In the genomic region with DNA sequence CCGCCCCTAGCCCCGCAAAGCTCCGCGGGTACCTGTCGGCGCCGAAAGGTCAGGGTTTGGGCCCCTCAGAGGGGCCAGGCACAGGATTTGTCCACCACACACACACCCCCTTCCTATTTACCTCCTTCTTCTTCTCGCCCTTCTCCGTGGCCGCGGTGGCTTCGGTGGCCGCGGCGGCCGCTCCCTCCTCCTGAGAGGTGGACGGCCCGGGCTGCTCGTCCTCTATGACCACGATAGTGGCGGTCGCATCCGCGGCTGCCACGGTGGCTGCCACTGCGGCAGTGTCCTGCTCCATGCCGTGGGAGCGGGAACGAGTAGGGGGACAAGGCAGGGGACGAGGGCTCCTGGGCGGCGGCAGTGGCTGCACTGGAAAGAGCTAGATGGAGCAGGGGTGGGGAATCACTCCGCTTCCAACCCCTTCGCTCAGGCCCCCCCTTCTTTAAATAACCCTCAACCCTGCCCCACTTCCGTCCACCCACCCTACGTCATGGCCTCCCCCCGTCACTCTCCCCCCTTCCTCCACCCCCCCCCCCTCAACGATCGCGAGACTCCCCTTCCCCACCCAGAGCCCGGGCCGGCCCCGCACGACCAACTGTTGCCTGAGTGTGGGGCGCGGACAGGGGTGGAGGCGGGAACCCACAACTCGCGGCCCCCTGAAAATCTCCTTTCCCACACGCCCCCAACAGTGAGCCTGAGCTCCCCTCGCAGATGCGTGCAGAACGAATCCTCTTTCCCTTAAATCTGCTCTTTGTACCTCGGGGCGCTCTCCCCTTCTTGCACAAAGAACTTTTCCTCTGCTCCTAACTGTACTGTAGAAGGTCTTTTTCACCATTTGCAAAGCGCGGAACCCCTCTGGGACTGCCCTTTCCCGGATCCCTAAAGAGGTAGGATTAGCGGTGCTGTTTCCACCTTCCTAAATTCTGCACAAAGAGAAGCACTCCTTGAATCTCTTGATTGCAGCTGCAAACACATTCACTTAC, we compare ENCODE assay signal across 8 cellular contexts. TPM values are rescaled to one million over a fixed set of nuclear protein-coding genes. Genes with fewer than 3 reads are reported as not detected.
DNase-seq lines count a peak whose midpoint lies in the region; ATAC-seq, FAIRE-seq and TF ChIP-seq lines count a peak whose summit lies in the region.

A gene with protein sequence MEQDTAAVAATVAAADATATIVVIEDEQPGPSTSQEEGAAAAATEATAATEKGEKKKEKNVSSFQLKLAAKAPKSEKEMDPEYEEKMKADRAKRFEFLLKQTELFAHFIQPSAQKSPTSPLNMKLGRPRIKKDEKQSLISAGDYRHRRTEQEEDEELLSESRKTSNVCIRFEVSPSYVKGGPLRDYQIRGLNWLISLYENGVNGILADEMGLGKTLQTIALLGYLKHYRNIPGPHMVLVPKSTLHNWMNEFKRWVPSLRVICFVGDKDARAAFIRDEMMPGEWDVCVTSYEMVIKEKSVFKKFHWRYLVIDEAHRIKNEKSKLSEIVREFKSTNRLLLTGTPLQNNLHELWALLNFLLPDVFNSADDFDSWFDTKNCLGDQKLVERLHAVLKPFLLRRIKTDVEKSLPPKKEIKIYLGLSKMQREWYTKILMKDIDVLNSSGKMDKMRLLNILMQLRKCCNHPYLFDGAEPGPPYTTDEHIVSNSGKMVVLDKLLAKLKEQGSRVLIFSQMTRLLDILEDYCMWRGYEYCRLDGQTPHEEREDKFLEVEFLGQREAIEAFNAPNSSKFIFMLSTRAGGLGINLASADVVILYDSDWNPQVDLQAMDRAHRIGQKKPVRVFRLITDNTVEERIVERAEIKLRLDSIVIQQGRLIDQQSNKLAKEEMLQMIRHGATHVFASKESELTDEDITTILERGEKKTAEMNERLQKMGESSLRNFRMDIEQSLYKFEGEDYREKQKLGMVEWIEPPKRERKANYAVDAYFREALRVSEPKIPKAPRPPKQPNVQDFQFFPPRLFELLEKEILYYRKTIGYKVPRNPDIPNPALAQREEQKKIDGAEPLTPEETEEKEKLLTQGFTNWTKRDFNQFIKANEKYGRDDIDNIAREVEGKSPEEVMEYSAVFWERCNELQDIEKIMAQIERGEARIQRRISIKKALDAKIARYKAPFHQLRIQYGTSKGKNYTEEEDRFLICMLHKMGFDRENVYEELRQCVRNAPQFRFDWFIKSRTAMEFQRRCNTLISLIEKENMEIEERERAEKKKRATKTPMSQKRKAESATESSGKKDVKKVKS (minus strand): TSS at position 415 of the 980 bp plus-strand sequence. CDS start 120 bp downstream, at position 295.

- peaks cover 0 to 15% of the 10 kb centered on the region in 2 donors for H3K27me3 Mint-ChIP-seq in effector memory CD8-positive, alpha-beta T cell

- peak; percentile 94 to 96 for TF ChIP-seq POLR2A in HepG2 (IDR thresholded peaks at IDR 0.05; ENCODE audit: insufficient read depth in 1 of 2, low read depth in 2 of 2, low read length in 2 of 2)

- H3K36me3 ChIP-seq in A673 (ENCODE audit: insufficient read depth, low read length, poor library complexity, severe bottlenecking) (no peaks in the 10 kb centered on the region), SK-N-MC (ENCODE audit: insufficient read depth, low read length) (no peaks in the 10 kb centered on the region), HepG2 (replicated peaks in 1 of 2; ENCODE audit: control insufficient read depth in 1 of 2, insufficient read depth in 2 of 2, low read length in 2 of 2) (no peaks in the 10 kb centered on the region)

- POLR2A ChIA-PET in A673 (lab: Charles Lee; ENCODE audit: low non-redundant PET) (no interaction called here), HepG2 (lab: Yijun Ruan, JAX) (interaction anchor here (0.6 to 1.4 kb wide), 9 partner anchors 9 to 32 kb away, joined by 3 to 5 read pairs (median 4); a partner anchor contains a TSS)

- no peak for ATAC-seq in effector memory CD8-positive, alpha-beta T cell (replicated peaks)
- ATAC-seq in HepG2: peak; percentile 70
- no peak for ATAC-seq in stimulated activated naive CD8-positive, alpha-beta T cell treated with anti-CD3 and anti-CD28 coated beads, Interleukin-15, Interleukin-2, amounts not matched to agents 100 U/mL and 50 U/mL, for 24 hours
- no peak for ATAC-seq in HG03097 (IDR thresholded peaks at IDR 0.05; ENCODE audit: low FRiP score, unreplicated experiment)

- H3K4me3 Mint-ChIP-seq in effector memory CD8-positive, alpha-beta T cell: peak within 1 kb of the TSS; percentile 83 to 85

- TF ChIP-seq EP300 in HepG2 (IDR thresholded peaks at IDR 0.05; ENCODE audit: low read depth in 2 of 2, low read length in 2 of 2): no peak
- TF ChIP-seq EP300 in HepG2 (CRISPR knock-in tag; IDR thresholded peaks at IDR 0.05; ENCODE audit: borderline replicate concordance): no peak

- H3K9ac ChIP-seq in SK-N-MC (ENCODE audit: insufficient read length): peak within 1 kb of the TSS; percentile 37
- H3K9ac ChIP-seq in HepG2 (ENCODE audit: insufficient read depth, low read depth, low read length): peak within 1 kb of the TSS; percentile 97

- H3K4me1 ChIP-seq in A673 (ENCODE audit: insufficient read depth, low read length, poor library complexity, severe bottlenecking) (peaks cover 5% of the 10 kb centered on the region), HepG2 (ENCODE audit: insufficient read depth, low read length) (peaks cover 44% of the 10 kb centered on the region)

- FAIRE-seq in HepG2 (lab: Jason Lieb, UNC): no peak

- H2AFZ ChIP-seq in HepG2 (ENCODE audit: low read length): peak within 1 kb of the TSS; percentile 27

- H3K9me3 Mint-ChIP-seq in effector memory CD8-positive, alpha-beta T cell: no peaks in the 10 kb centered on the region

- WGBS in HepG2 (ENCODE audit: low lambda C conversion rate): under 1% methylated on average over 22 of the region's 59 CpGs

- H3K4me3 ChIP-seq in A673 (ENCODE audit: low read depth, low read length, poor library complexity, severe bottlenecking) (peak within 1 kb of the TSS; percentile 73), SK-N-MC (peak within 1 kb of the TSS; percentile 67), HepG2 (replicated peaks in 1 of 3; ENCODE audit: insufficient read depth in 1 of 3, low read depth in 2 of 3, low read length in 3 of 3) (peak within 1 kb of the TSS; percentile 76 to 94 (median 81))

- peaks cover 5 to 9% of the 10 kb centered on the region in 2 donors for H3K4me1 Mint-ChIP-seq in effector memory CD8-positive, alpha-beta T cell (ENCODE audit: low read depth in 2 of 2)

- H3K27ac ChIP-seq in A673 (ENCODE audit: low read depth, low read length, poor library complexity, severe bottlenecking): peak within 1 kb of the TSS; percentile 87
- peak within 1 kb of the TSS; percentile 46; the same call in 1 of the 2 replicates for H3K27ac ChIP-seq in SK-N-MC
- peak within 1 kb of the TSS; percentile 99 for H3K27ac ChIP-seq in HepG2 (ENCODE audit: extremely low read length, insufficient read depth, low read length)

- peaks cover 36% of the 10 kb centered on the region for H3K79me2 ChIP-seq in HepG2 (ENCODE audit: insufficient read depth, low read length)

- CTCF ChIA-PET in A673 (lab: Charles Lee) (no interaction called here), HepG2 (lab: Yijun Ruan, JAX; ENCODE audit: low intra/inter-chr PET ratio, low total read pairs) (no interaction called here)

- DNase-seq in A673 (ENCODE audit: low spot score): peak; percentile 63
- peak; percentile 4 for DNase-seq in GOT3 (lab: John Stamatoyannopoulos, UW)
- no peak for DNase-seq in SK-N-MC (ENCODE audit: low read depth, low spot score)
- no peak for DNase-seq in effector memory CD8-positive, alpha-beta T cell
- DNase-seq in HepG2 (ENCODE audit: low spot score): peak; percentile 65
- DNase-seq in stimulated activated naive CD8-positive, alpha-beta T cell treated with anti-CD3 and anti-CD28 coated beads, Interleukin-15, Interleukin-2, amounts not matched to agents 100 U/mL and 50 U/mL, for 24 hours: peak; percentile 2
- no peak for DNase-seq in NK-92 treated with Interleukin-12 subunit alpha and Interleukin-12 subunit beta, amount 100 ng/mL, for 24 hours (lab: John Stamatoyannopoulos, UW)

- H3K27me3 ChIP-seq in A673 (replicated peaks; ENCODE audit: insufficient read depth, low read depth, low read length, poor library complexity) (no peaks in the 10 kb centered on the region), HepG2 (ENCODE audit: control insufficient read depth in 1 of 2, insufficient read depth in 2 of 2, low read length in 2 of 2) (no peaks in the 10 kb centered on the region; a peak in 1 of 5 replicates)

- peak; percentile 35 for TF ChIP-seq RAD21 in HepG2 (CRISPR knock-in tag; IDR thresholded peaks at IDR 0.05)

- intact Hi-C loops in A673 (cut with micrococcal nuclease; ENCODE audit: unreplicated experiment) (no loop called here), HepG2 (cut with micrococcal nuclease; ENCODE audit: unreplicated experiment) (loop anchor here (2.0 to 5.0 kb wide), 2 partner anchors 17 to 64 kb away; a partner anchor contains a TSS)

- H3K9me3 ChIP-seq in A673 (ENCODE audit: low read depth, low read length, poor library complexity, severe bottlenecking) (no peaks in the 10 kb centered on the region), SK-N-MC (ENCODE audit: low read depth, low read length) (no peaks in the 10 kb centered on the region), HepG2 (ENCODE audit: low read length) (no peaks in the 10 kb centered on the region)

- peak within 1 kb of the TSS; percentile 74 for H3K4me2 ChIP-seq in HepG2 (ENCODE audit: low read depth, low read length)

- BruUV-seq in A673 (replicated peaks; lab: Mats Ljungman, UMichigan): no TSS peak
- BruUV-seq in HepG2 (replicated peaks; lab: Mats Ljungman, UMichigan): TSS peak; percentile 97

- in situ Hi-C loops in HepG2 (cut with HindIII; ENCODE audit: extremely low pct_ligation_motif_present, low pct_unique_long_range_greater_than_20kb): no loop called here

- H3K27ac Mint-ChIP-seq in effector memory CD8-positive, alpha-beta T cell: peak within 1 kb of the TSS in 1 of 2 donors; percentile 80

- TF ChIP-seq CTCF in A673 (conservative IDR thresholded peaks at IDR 0.05; ENCODE audit: low read depth, low read length) (no peak), HepG2 (CRISPR knock-in tag; IDR thresholded peaks at IDR 0.05) (no peak)

- H3K36me3 Mint-ChIP-seq in effector memory CD8-positive, alpha-beta T cell (ENCODE audit: insufficient read depth): no peaks in the 10 kb centered on the region

- peaks cover 32% of the 10 kb centered on the region for H4K20me1 ChIP-seq in HepG2 (ENCODE audit: insufficient read depth, low read length)

RNA-seq across cellular contexts. Expression of the gene that starts here (rescaled TPM):
- 56.9 and 61.2 TPM in 2 replicates for total RNA-seq in A673 (2021)
- total RNA-seq in HepG2 (2016; rRNA removed; fragmentation: Illumina TruSeq; extraction: Trizol): 145 and 248 TPM in 2 replicates
- total RNA-seq in HepG2 (2016; cell fraction: cytosol; rRNA removed; fragmentation: Illumina TruSeq; extraction: Trizol; ENCODE audit: low read depth): 12.6 and 15.0 TPM in 2 replicates
- 144 and 233 TPM in 2 replicates for total RNA-seq in HepG2 (2016; cell fraction: insoluble cytoplasmic fraction; rRNA removed; fragmentation: Illumina TruSeq; extraction: Trizol)
- total RNA-seq in HepG2 (2016; cell fraction: membrane; rRNA removed; fragmentation: Illumina TruSeq; extraction: Trizol): 21.4 and 25.9 TPM in 2 replicates
- total RNA-seq in HepG2 (2016; cell fraction: nucleus; rRNA removed; fragmentation: Illumina TruSeq; extraction: Trizol): 136 and 140 TPM in 2 replicates
- 78.9 and 97.7 TPM in 2 replicates for polyA plus RNA-seq in HepG2 (2011; rRNA removed)
- 33.7 and 57.7 TPM in 2 replicates for polyA plus RNA-seq in HepG2 (2011; cell fraction: cytosol; rRNA removed)
- 30.7 and 44.2 TPM in 2 replicates for polyA plus RNA-seq in HepG2 (2011; cell fraction: nucleus; rRNA removed)
- 138 and 188 TPM in 2 replicates for polyA plus RNA-seq in HepG2 (2012)
- 3.1 and 3.5 TPM in 2 replicates for polyA plus RNA-seq in HepG2 (2016; cell fraction: cytosol; fragmentation: Illumina TruSeq; extraction: Trizol; ENCODE audit: low read depth)
- 192 and 195 TPM in 2 replicates for polyA plus RNA-seq in HepG2 (2016; cell fraction: insoluble cytoplasmic fraction; fragmentation: Illumina TruSeq; extraction: Trizol; ENCODE audit: low read depth)
- polyA plus RNA-seq in HepG2 (2016; cell fraction: membrane; fragmentation: Illumina TruSeq; extraction: Trizol; ENCODE audit: low read depth): 6.0 and 8.5 TPM in 2 replicates
- 99.2 and 99.4 TPM in 2 replicates for polyA plus RNA-seq in HepG2 (2016; cell fraction: nucleus; fragmentation: Illumina TruSeq; extraction: Trizol; ENCODE audit: insufficient read depth, low read depth)
- 0.23 and 33.5 TPM in 2 replicates for polyA minus RNA-seq in HepG2 (2011; rRNA and poly(A)+ RNA removed; ENCODE audit: low replicate concordance)
- 84.1 and 98.3 TPM in 2 replicates for polyA minus RNA-seq in HepG2 (2011; cell fraction: cytosol; rRNA and poly(A)+ RNA removed)
- polyA minus RNA-seq in HepG2 (2011; cell fraction: nucleus; rRNA and poly(A)+ RNA removed): 189 and 221 TPM in 2 replicates

Comparison
In these comparisons a context has a peak if more than half of its experiments do, and no peak if none do; other contexts are left out.
1. DNase-seq: peak in A673 (single experiment), GOT3 (single experiment), HepG2 (single experiment) and stimulated activated naive CD8-positive, alpha-beta T cell treated with anti-CD3 and anti-CD28 coated beads, Interleukin-15, Interleukin-2, amounts not matched to agents 100 U/mL and 50 U/mL, for 24 hours (single experiment); none in SK-N-MC (single experiment), effector memory CD8-positive, alpha-beta T cell (0 of 3) and NK-92 treated with Interleukin-12 subunit alpha and Interleukin-12 subunit beta, amount 100 ng/mL, for 24 hours (single experiment).
2. H3K27ac ChIP-seq: peak in every context shown above with its lines; median percentile 99 in HepG2; 87 in A673; 46 in SK-N-MC.
3. Peak in every context shown above with its lines, with median percentiles within 50 percentile points of each other: H3K4me3 ChIP-seq.